Comparison of ENCODE assay signal across 12 cellular contexts in genomic region chr2:149767516-149767974, GRCh38.
DNase-seq lines count a peak whose midpoint lies in the region; ATAC-seq and TF ChIP-seq lines count a peak whose summit lies in the region.
"Had no signal": no experiment of that assay in that cellular context is flagged by ENCODE, and none has a peak within 500 bp of the region (broad histone marks: within the 10 kb centered on the region; RNA-seq: fewer than 3 reads in every experiment).

No MANE protein-coding gene starts in this region.

- H3K79me2 ChIP-seq in HCT116 (ENCODE audit: insufficient read depth, low read length): no peaks in the 10 kb centered on the region
- H3K79me2 ChIP-seq in smooth muscle cell (ENCODE audit: low read depth): no peaks in the 10 kb centered on the region

- H3K4me2 ChIP-seq in HCT116 (ENCODE audit: low read length): peak overlapping the region; percentile 26
- H3K4me2 ChIP-seq in smooth muscle cell: peak overlapping the region; percentile 79

- H2AFZ ChIP-seq in HCT116 (ENCODE audit: low read depth, low read length, poor library complexity, severe bottlenecking) (peak overlapping the region; percentile 46), smooth muscle cell (ENCODE audit: low read depth) (peak overlapping the region; percentile 49)

- H3K4me1 ChIP-seq in HCT116 (ENCODE audit: control insufficient read depth in 1 of 2, insufficient read depth in 2 of 2, low read length in 2 of 2) (peaks cover 18 to 20% of the 10 kb centered on the region in 2 experiments), smooth muscle cell (ENCODE audit: low read depth) (peaks cover 19% of the 10 kb centered on the region)

- RAD21 ChIA-PET in HCT116 (lab: Charles Lee; ENCODE audit: low non-redundant PET in 1 of 2, low total read pairs in 2 of 2, uncharacterized antibody in 2 of 2, unreplicated experiment in 2 of 2): no interaction called here

- H3K27ac Mint-ChIP-seq in activated CD8-positive, alpha-beta memory T cell treated with anti-CD3 and anti-CD28 coated beads, Interleukin-2, amount 10 ng/mL, durations not matched to agents 7 days and 5 days: no peak overlapping the region
- H3K27ac Mint-ChIP-seq: activated naive CD4-positive, alpha-beta T cell treated with anti-CD3 and anti-CD28 coated beads, Interleukin-2, amount 50 U/mL, for 72 hours had no signal

- H3K27me3 Mint-ChIP-seq in activated CD8-positive, alpha-beta memory T cell treated with anti-CD3 and anti-CD28 coated beads, Interleukin-2, amount 10 ng/mL, durations not matched to agents 7 days and 5 days: no peaks in the 10 kb centered on the region

- ATAC-seq in HCT116 (no peak), SK-N-SH treated with all-trans-retinoic acid at 6 μM for 48 hours (peak; percentile 81)
- ATAC-seq in activated CD8-positive, alpha-beta memory T cell treated with anti-CD3 and anti-CD28 coated beads, Interleukin-2, amount 10 ng/mL, durations not matched to agents 7 days and 5 days: no peak
- ATAC-seq: activated naive CD4-positive, alpha-beta T cell treated with anti-CD3 and anti-CD28 coated beads, Interleukin-2, amount 50 U/mL, for 72 hours had no signal

- intact Hi-C loops in HCT116 (cut with micrococcal nuclease): no loop called here

- no peaks in the 10 kb centered on the region for H3K36me3 Mint-ChIP-seq in activated CD8-positive, alpha-beta memory T cell treated with anti-CD3 and anti-CD28 coated beads, Interleukin-2, amount 10 ng/mL, durations not matched to agents 7 days and 5 days
- H3K36me3 Mint-ChIP-seq: activated naive CD4-positive, alpha-beta T cell treated with anti-CD3 and anti-CD28 coated beads, Interleukin-2, amount 50 U/mL, for 72 hours had no signal

- peaks cover 6% of the 10 kb centered on the region for H3F3A ChIP-seq in smooth muscle cell (ENCODE audit: low read depth)

- H3K36me3 ChIP-seq in HCT116 (ENCODE audit: control insufficient read depth in 1 of 2, insufficient read depth in 2 of 2, low read length in 2 of 2) (no peaks in the 10 kb centered on the region), smooth muscle cell (ENCODE audit: low read depth) (no peaks in the 10 kb centered on the region)

- H3K4me3 Mint-ChIP-seq in activated CD8-positive, alpha-beta memory T cell treated with anti-CD3 and anti-CD28 coated beads, Interleukin-2, amount 10 ng/mL, durations not matched to agents 7 days and 5 days: no peak overlapping the region

- POLR2A ChIA-PET in HCT116 (lab: Charles Lee): no interaction called here

- H3K4me1 Mint-ChIP-seq in activated CD8-positive, alpha-beta memory T cell treated with anti-CD3 and anti-CD28 coated beads, Interleukin-2, amount 10 ng/mL, durations not matched to agents 7 days and 5 days: no peaks in the 10 kb centered on the region

- H3K9me3 ChIP-seq in HCT116 (ENCODE audit: control insufficient read depth in 1 of 2, insufficient read depth in 1 of 2, low read depth in 1 of 2, low read length in 2 of 2) (no peaks in the 10 kb centered on the region), smooth muscle cell (replicated peaks; ENCODE audit: low read depth) (no peaks in the 10 kb centered on the region)

- H3K4me3 ChIP-seq in HCT116 (replicated peaks in 1 of 2; ENCODE audit: low read depth in 1 of 2, low read length in 2 of 2) (no peak overlapping the region), smooth muscle cell (no peak overlapping the region)

- peak overlapping the region; percentile 31; the same call in 1 of the 2 replicates for H3K27ac ChIP-seq in HCT116 (ENCODE audit: low read depth, low read length)
- H3K27ac ChIP-seq in smooth muscle cell (ENCODE audit: low read depth): peak overlapping the region; percentile 92

- WGBS in smooth muscle cell (ENCODE audit: low lambda C conversion rate): 29% methylated on average over 3 of the region's 3 CpGs

- no TSS peak for BruUV-seq in HCT116 (replicated peaks; lab: Mats Ljungman, UMichigan)

- H3K9ac ChIP-seq in HCT116 (ENCODE audit: low read length): no peak overlapping the region
- H3K9ac ChIP-seq in smooth muscle cell (ENCODE audit: low read depth): peak overlapping the region; percentile 78

- no peaks in the 10 kb centered on the region for H3K9me2 ChIP-seq in HCT116 (ENCODE audit: insufficient read depth)

- CTCF ChIA-PET in HCT116 (lab: Charles Lee): no interaction called here
- CTCF ChIA-PET in activated CD8-positive, alpha-beta memory T cell treated with anti-CD3 and anti-CD28 coated beads, Interleukin-2, amount 10 ng/mL, durations not matched to agents 7 days and 5 days (lab: Charles Lee): no interaction called here

- DNase-seq in HCT116 (ENCODE audit: low read depth, low spot score) (no peak), hepatic stellate cell (ENCODE audit: low spot score) (peak; percentile 17), smooth muscle cell (lab: John Stamatoyannopoulos, UW; ENCODE audit: unreplicated experiment) (no peak)
- DNase-seq in stimulated activated naive CD4-positive, alpha-beta T cell treated with Interleukin-2 at 50 U/mL for 16 hours (lab: John Stamatoyannopoulos, UW): no peak
- no peak for DNase-seq in stimulated activated naive CD4-positive, alpha-beta T cell (lab: John Stamatoyannopoulos, UW)
- no peak for DNase-seq in activated CD8-positive, alpha-beta memory T cell treated with anti-CD3 and anti-CD28 coated beads, Interleukin-2, amount 10 ng/mL, durations not matched to agents 7 days and 5 days
- no peak for DNase-seq in activated CD4-positive, alpha-beta T cell treated with anti-CD3 and anti-CD28 coated beads for 1 hour
- DNase-seq: GDM1, NCI-H2029, SW 1271 had no signal

- no peak for TF ChIP-seq RAD21 in HCT116 (IDR thresholded peaks at IDR 0.05; ENCODE audit: low read depth)

- TF ChIP-seq CTCF in HCT116 (IDR thresholded peaks at IDR 0.05 in 2 of 3, conservative IDR thresholded peaks at IDR 0.05 in 1 of 3; ENCODE audit: borderline replicate concordance in 1 of 3, insufficient read depth in 1 of 3, low read depth in 2 of 3, low read length in 2 of 3): no peak
- TF ChIP-seq CTCF in smooth muscle cell (IDR thresholded peaks at IDR 0.05; ENCODE audit: borderline replicate concordance, insufficient read depth, poor library complexity, severe bottlenecking): no peak

- H3K9me3 Mint-ChIP-seq in activated CD8-positive, alpha-beta memory T cell treated with anti-CD3 and anti-CD28 coated beads, Interleukin-2, amount 10 ng/mL, durations not matched to agents 7 days and 5 days (ENCODE audit: low read depth): no peaks in the 10 kb centered on the region
- H3K9me3 Mint-ChIP-seq: activated naive CD4-positive, alpha-beta T cell treated with anti-CD3 and anti-CD28 coated beads, Interleukin-2, amount 50 U/mL, for 72 hours had no signal

- H3K27me3 ChIP-seq in HCT116 (ENCODE audit: insufficient read depth, low read length): no peaks in the 10 kb centered on the region
- no peaks in the 10 kb centered on the region for H3K27me3 ChIP-seq in smooth muscle cell (ENCODE audit: low read depth)

- TF ChIP-seq POLR2A in HCT116 (IDR thresholded peaks at IDR 0.05; ENCODE audit: borderline replicate concordance, extremely low read depth, insufficient read depth, insufficient read length): no peak

- H4K20me1 ChIP-seq in HCT116 (ENCODE audit: insufficient read depth) (no peaks in the 10 kb centered on the region; the same call in 1 of the 2 replicates), smooth muscle cell (ENCODE audit: low read depth) (no peaks in the 10 kb centered on the region)

TF ChIP-seq in HCT116, 20 proteins besides CTCF, POLR2A, EP300 and RAD21:
- no peak for TF ChIP-seq ZFX (IDR thresholded peaks at IDR 0.05)
- TF ChIP-seq ZNF274 (IDR thresholded peaks at IDR 0.05; ENCODE audit: low read depth, low read length): no peak
- TF ChIP-seq JUND (IDR thresholded peaks at IDR 0.05): no peak
- TF ChIP-seq SIN3A (IDR thresholded peaks at IDR 0.05; ENCODE audit: low read depth): no peak
- no peak for TF ChIP-seq SP1 (IDR thresholded peaks at IDR 0.05; ENCODE audit: low read depth)
- no peak for TF ChIP-seq POLR2AphosphoS5 (IDR thresholded peaks at IDR 0.05; ENCODE audit: low read depth, low read length)
- no peak for TF ChIP-seq EZH2phosphoT487 (IDR thresholded peaks at IDR 0.05; ENCODE audit: borderline replicate concordance)

TF ChIP-seq in SK-N-SH treated with all-trans-retinoic acid at 6 μM for 48 hours, 23 proteins besides CTCF, POLR2A, EP300 and RAD21:
- TF ChIP-seq CREB5 (CRISPR knock-in tag; IDR thresholded peaks at IDR 0.05; ENCODE audit: low read depth) (0 out of 2 replicates have a peak, but pooled peaks have one; percentile 26), ZFP30 (CRISPR knock-in tag; IDR thresholded peaks at IDR 0.05) (no peak)
